In genomic region chr6:69593706-69594105, GRCh38 we compare ENCODE assay signal across 24 cellular contexts.
DNase-seq lines count a peak whose midpoint lies in the region; ATAC-seq and TF ChIP-seq lines count a peak whose summit lies in the region.
"Had no signal": no experiment of that assay in that cellular context is flagged by ENCODE, and none has a peak within 500 bp of the region (broad histone marks: within the 10 kb centered on the region; RNA-seq: fewer than 3 reads in every experiment).

No MANE protein-coding gene starts in this region.

- H3K36me3 ChIP-seq in PC-3 (ENCODE audit: low read depth, low read length) = no peaks in the 10 kb centered on the region
- H3K36me3 ChIP-seq in urinary bladder (ENCODE audit: insufficient read depth) = no peaks in the 10 kb centered on the region

- DNase-seq in HT1080 (ENCODE audit: low read depth) (peak; percentile 40), PC-3 (peak; percentile 51), dedifferentiated amniotic fluid mesenchymal stem cell (ENCODE audit: extremely low spot score) (peak; percentile 36), midbrain (lab: John Stamatoyannopoulos, UW) (no peak), germinal center (ENCODE audit: low spot score) (no peak), epidermal melanocyte (ENCODE audit: insufficient read length, low spot score) (no peak)
- DNase-seq: Caco-2; CD8-positive, alpha-beta T cell; DND-41; Kasumi-1; MM.1S; NCI-H1048; NCI-H1417; NCI-H1694; NCI-H2029 treated with DMSO at 0.1 percent for 48 hours; NCI-H2227 treated with DMSO at 0.1 percent for 48 hours; NCI-H526 treated with DMSO at 0.1 percent for 48 hours; SHP77 had no signal

- BruUV-seq in PC-3 (replicated peaks; lab: Mats Ljungman, UMichigan) = no TSS peak

- H3K4me3 ChIP-seq in PC-3 (ENCODE audit: low read length) = peak overlapping the region; percentile 11; the same call in 1 of the 2 replicates
- no peak overlapping the region for H3K4me3 ChIP-seq in urinary bladder (ENCODE audit: low read depth, low read length)

- TF ChIP-seq CTCF in PC-3 (conservative IDR thresholded peaks at IDR 0.05; ENCODE audit: low read depth, low read length) = no peak

- ATAC-seq in PC-3 = peak; percentile 76
- ATAC-seq: CD8-positive, alpha-beta T cell; HCT116; HepG2 had no signal

- peak overlapping the region; percentile 75 for H3K27ac ChIP-seq in PC-3 (ENCODE audit: low read length)
- H3K27ac ChIP-seq in urinary bladder (ENCODE audit: low read depth) = peak overlapping the region; percentile 18
- H3K27ac ChIP-seq: C4-2B, HL-60, RWPE1 had no signal

- H3F3A ChIP-seq in PC-3 (ENCODE audit: low read length, unreplicated experiment) = no peaks in the 10 kb centered on the region

- POLR2A ChIA-PET in PC-3 (lab: Charles Lee; ENCODE audit: unreplicated experiment) = no interaction called here

- H3K79me2 ChIP-seq in PC-3 (ENCODE audit: low read length) = no peaks in the 10 kb centered on the region

- no peak overlapping the region; the same call in 1 of the 2 replicates for H3K9ac ChIP-seq in PC-3 (ENCODE audit: low read length)

- WGBS in urinary bladder = 72% methylated on average over 4 of the region's 4 CpGs

- no peaks in the 10 kb centered on the region for H3K9me3 ChIP-seq in PC-3 (ENCODE audit: low read length)
- H3K9me3 ChIP-seq: Caco-2 had no signal

- H3K4me2 ChIP-seq in PC-3 (ENCODE audit: low read length) = peak overlapping the region; percentile 60

- intact Hi-C loops in PC-3 (cut with micrococcal nuclease) = loop anchor here (5.0 kb wide), 1 partner anchor 104 kb away; no protein-coding TSS in a partner anchor

- CTCF ChIA-PET in PC-3 (lab: Charles Lee) = no interaction called here

- H4K20me1 ChIP-seq in PC-3 (ENCODE audit: low read length) = no peaks in the 10 kb centered on the region

- H3K27me3 ChIP-seq in PC-3 (ENCODE audit: low read length) = no peaks in the 10 kb centered on the region

- H3K4me1 ChIP-seq in PC-3 (ENCODE audit: insufficient read depth, low read length) = peaks cover 20% of the 10 kb centered on the region
- H3K4me1 ChIP-seq in urinary bladder (ENCODE audit: insufficient read depth) = no peaks in the 10 kb centered on the region
- H3K4me1 ChIP-seq: Caco-2 had no signal

- no peaks in the 10 kb centered on the region for H3K9me2 ChIP-seq in PC-3 (replicated peaks; ENCODE audit: low read length)

- no peak overlapping the region for H2AFZ ChIP-seq in PC-3 (ENCODE audit: low read length)

Comparison
In these comparisons a context has a peak if more than half of its experiments do, and no peak if none do; other contexts are left out.
1. DNase-seq: peak in HT1080 (single experiment), PC-3 (single experiment) and dedifferentiated amniotic fluid mesenchymal stem cell (single experiment); none in midbrain (single experiment), germinal center (single experiment) and epidermal melanocyte (single experiment).